13 cellular contexts compared by ENCODE assay signal in the genomic region with DNA sequence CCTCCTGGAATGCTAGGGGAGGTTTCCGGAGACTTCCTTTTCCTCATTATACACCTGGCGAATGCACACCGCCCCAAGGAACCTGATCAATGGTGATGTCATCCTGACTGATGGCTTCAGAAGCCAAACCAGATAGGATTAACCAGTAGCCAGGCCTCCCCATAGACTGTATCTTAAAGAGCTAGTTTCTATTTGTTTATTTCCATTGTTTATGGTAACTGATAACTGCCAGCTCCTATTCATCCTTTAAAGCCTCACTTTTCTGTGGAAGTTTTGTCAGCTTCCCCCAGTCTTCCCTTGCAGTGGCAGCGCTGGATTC. TPM values are rescaled to one million over a fixed set of nuclear protein-coding genes. Genes with fewer than 3 reads are reported as not detected.
DNase-seq lines count a peak whose midpoint lies in the region; ATAC-seq, FAIRE-seq and TF ChIP-seq lines count a peak whose summit lies in the region.
"Had no signal": no experiment of that assay in that cellular context is flagged by ENCODE, and none has a peak within 500 bp of the region (broad histone marks: within the 10 kb centered on the region; RNA-seq: fewer than 3 reads in every experiment).

A gene with protein sequence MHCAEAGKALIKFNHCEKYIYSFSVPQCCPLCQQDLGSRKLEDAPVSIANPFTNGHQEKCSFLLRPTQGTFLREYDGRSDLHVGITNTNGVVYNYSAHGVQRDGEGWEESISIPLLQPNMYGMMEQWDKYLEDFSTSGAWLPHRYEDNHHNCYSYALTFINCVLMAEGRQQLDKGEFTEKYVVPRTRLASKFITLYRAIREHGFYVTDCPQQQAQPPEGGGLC (minus strand): TSS at position 27 of the 319 bp plus-strand sequence. CDS start 35 bp downstream, outside the sequence.

- H3K4me3 ChIP-seq in H1 (ENCODE audit: extremely low read depth in 1 of 4, insufficient read depth in 2 of 4, low read depth in 3 of 4, low read length in 4 of 4), result peak within 1 kb of the TSS in 1 of 4 experiments; percentile 2; a peak in 1 of 8 replicates
- H3K4me3 ChIP-seq in mesenchymal stem cell (ENCODE audit: insufficient read depth in 1 of 2, low read depth in 1 of 2, low read length in 2 of 2), result no peak within 1 kb of the TSS
- no peak within 1 kb of the TSS for H3K4me3 ChIP-seq in Karpas-422 (ENCODE audit: low read length)

- H3K9ac ChIP-seq in H1 (replicated peaks in 1 of 4; ENCODE audit: extremely low read depth in 1 of 4, low read depth in 3 of 4, low read length in 3 of 4), result 0 out of 7 replicates have a peak within 1 kb of the TSS, but pooled peaks of 1 of the 4 experiments have one; percentile 11
- no peak within 1 kb of the TSS for H3K9ac ChIP-seq in mesenchymal stem cell (ENCODE audit: low read length)
- no peak within 1 kb of the TSS for H3K9ac ChIP-seq in Karpas-422 (ENCODE audit: low read length)

- no peaks in the 10 kb centered on the region for H3K79me2 ChIP-seq in H1 (ENCODE audit: control insufficient read depth in 1 of 2, insufficient read depth in 2 of 2, low read length in 2 of 2)
- no peaks in the 10 kb centered on the region for H3K79me2 ChIP-seq in Karpas-422 (ENCODE audit: low read length)

- H3K4me1 Mint-ChIP-seq in Calu3 (ENCODE audit: low read depth, unreplicated experiment), result no peaks in the 10 kb centered on the region

- no peak within 1 kb of the TSS for H2BK15ac ChIP-seq in H1 (ENCODE audit: low read length)
- H2BK15ac ChIP-seq in mesenchymal stem cell (ENCODE audit: low read depth, poor library complexity, severe bottlenecking), result no peak within 1 kb of the TSS

- H3K36me3 Mint-ChIP-seq in Calu3 (ENCODE audit: insufficient read depth, unreplicated experiment), result peaks cover 13% of the 10 kb centered on the region

- peak within 1 kb of the TSS; percentile 60 for H3K4me3 Mint-ChIP-seq in Calu3 (ENCODE audit: low read depth, unreplicated experiment)
- H3K4me3 Mint-ChIP-seq: activated naive CD4-positive, alpha-beta T cell treated with anti-CD3 and anti-CD28 coated beads for 36 hours had no signal

- H3K27me3 ChIP-seq in H1 (replicated peaks in 1 of 4; ENCODE audit: control insufficient read depth in 3 of 4, extremely low read depth in 1 of 4, insufficient read depth in 3 of 4, low read length in 3 of 4) (no peaks in the 10 kb centered on the region), mesenchymal stem cell (ENCODE audit: control insufficient read depth in 1 of 2, insufficient read depth in 1 of 2, low read length in 2 of 2) (no peaks in the 10 kb centered on the region), Karpas-422 (ENCODE audit: low read length) (no peaks in the 10 kb centered on the region)

- H4K8ac ChIP-seq in H1 (ENCODE audit: extremely low read depth, insufficient read depth, low read length) (no peak within 1 kb of the TSS; the same call in none of the 2 replicates), mesenchymal stem cell (ENCODE audit: low read length) (no peak within 1 kb of the TSS)

- H3K18ac ChIP-seq in H1 (ENCODE audit: extremely low read depth, low read length) (no peak within 1 kb of the TSS), mesenchymal stem cell (ENCODE audit: low read depth in 1 of 2, low read length in 2 of 2) (no peak within 1 kb of the TSS)

- H3K27ac Mint-ChIP-seq in Calu3 (ENCODE audit: unreplicated experiment), result peak within 1 kb of the TSS; percentile 75
- H3K27ac Mint-ChIP-seq: activated naive CD4-positive, alpha-beta T cell treated with anti-CD3 and anti-CD28 coated beads for 36 hours had no signal

- no peak for TF ChIP-seq EP300 in H1 (IDR thresholded peaks at IDR 0.05; ENCODE audit: borderline replicate concordance in 1 of 2, low read depth in 2 of 2, low read length in 2 of 2)

- no peaks in the 10 kb centered on the region for H3K79me1 ChIP-seq in H1 (ENCODE audit: low read depth, low read length)
- H3K79me1 ChIP-seq in mesenchymal stem cell (replicated peaks; ENCODE audit: low read length, poor library complexity, severe bottlenecking), result no peaks in the 10 kb centered on the region

- H3K56ac ChIP-seq in H1 (replicated peaks; ENCODE audit: insufficient read length, low read depth, low read length), result no peak within 1 kb of the TSS

- no peak within 1 kb of the TSS for H4K5ac ChIP-seq in H1 (ENCODE audit: insufficient read length, low read depth, low read length)

- H3K36me3 ChIP-seq in H1 (ENCODE audit: control insufficient read depth in 2 of 4, insufficient read depth in 4 of 4, low read length in 3 of 4), result no peaks in the 10 kb centered on the region
- peaks cover under 1 to 6% of the 10 kb centered on the region in 2 experiments for H3K36me3 ChIP-seq in mesenchymal stem cell (ENCODE audit: control insufficient read depth in 1 of 2, insufficient read depth in 2 of 2, low read depth in 1 of 2, low read length in 2 of 2)
- H3K36me3 ChIP-seq in Karpas-422 (ENCODE audit: insufficient read depth, low read length), result no peaks in the 10 kb centered on the region

- ATAC-seq in HG03139 (IDR thresholded peaks at IDR 0.05; ENCODE audit: unreplicated experiment), result no peak

- H4K20me1 ChIP-seq in H1 (replicated peaks in 1 of 2; ENCODE audit: control insufficient read depth in 1 of 2, insufficient read depth in 2 of 2, low read length in 2 of 2), result peaks cover 0 to 2% of the 10 kb centered on the region in 2 experiments
- no peaks in the 10 kb centered on the region for H4K20me1 ChIP-seq in Karpas-422 (ENCODE audit: insufficient read depth, low read depth, low read length)

- peaks cover 0 to 4% (median 3%) of the 10 kb centered on the region in 4 experiments; a peak in 2 of 7 replicates for H3K4me1 ChIP-seq in H1 (replicated peaks in 1 of 4; ENCODE audit: control insufficient read depth in 3 of 4, insufficient read depth in 4 of 4, low read length in 3 of 4)
- no peaks in the 10 kb centered on the region for H3K4me1 ChIP-seq in mesenchymal stem cell (ENCODE audit: control insufficient read depth, insufficient read depth, low read depth, low read length)
- peaks cover 6% of the 10 kb centered on the region for H3K4me1 ChIP-seq in Karpas-422 (ENCODE audit: low read length)

- no peak within 1 kb of the TSS for H4K91ac ChIP-seq in H1 (replicated peaks; ENCODE audit: insufficient read length, low read length)
- no peak within 1 kb of the TSS for H4K91ac ChIP-seq in mesenchymal stem cell (ENCODE audit: low read length)

- H3K4me2 ChIP-seq in H1 (ENCODE audit: insufficient read depth in 1 of 2, low read depth in 2 of 2, low read length in 2 of 2), result peak within 1 kb of the TSS; percentile 25 to 38; a peak in 2 of 4 replicates
- H3K4me2 ChIP-seq in mesenchymal stem cell (ENCODE audit: low read length, poor library complexity, severe bottlenecking), result peak within 1 kb of the TSS; percentile 13
- H3K4me2 ChIP-seq in Karpas-422 (ENCODE audit: low read depth, low read length, poor library complexity, severe bottlenecking), result no peak within 1 kb of the TSS

- H3K4ac ChIP-seq in H1 (replicated peaks; ENCODE audit: insufficient read length, low read depth, low read length), result no peak within 1 kb of the TSS
- H3K4ac ChIP-seq in mesenchymal stem cell (ENCODE audit: low read depth in 1 of 2, low read length in 2 of 2), result no peak within 1 kb of the TSS

- FAIRE-seq in H1 (lab: Jason Lieb, UNC), result no peak

- H3K23ac ChIP-seq in H1 (ENCODE audit: insufficient read length), result no peak within 1 kb of the TSS
- H3K23ac ChIP-seq in mesenchymal stem cell (ENCODE audit: low read length in 2 of 2), result no peak within 1 kb of the TSS

- TF ChIP-seq CTCF in Calu3 (IDR thresholded peaks at IDR 0.05; ENCODE audit: unreplicated experiment), result no peak
- no peak for TF ChIP-seq CTCF in H1 (IDR thresholded peaks at IDR 0.05; ENCODE audit: control extremely low read depth in 1 of 3, insufficient read depth in 1 of 3, low read depth in 1 of 3, low read length in 3 of 3)

- no peak within 1 kb of the TSS for H2BK20ac ChIP-seq in H1 (ENCODE audit: low read length)

- H2BK12ac ChIP-seq in H1 (ENCODE audit: low read depth, low read length) (no peak within 1 kb of the TSS), mesenchymal stem cell (ENCODE audit: low read length in 2 of 2) (no peak within 1 kb of the TSS)

- no peak for TF ChIP-seq RAD21 in H1 (IDR thresholded peaks at IDR 0.05 in 1 of 2, conservative IDR thresholded peaks at IDR 0.05 in 1 of 2; ENCODE audit: low read depth in 2 of 2, low read length in 2 of 2)

- no peaks in the 10 kb centered on the region for H3K9me3 Mint-ChIP-seq in Calu3 (ENCODE audit: low read depth, unreplicated experiment)
- H3K9me3 Mint-ChIP-seq: activated naive CD4-positive, alpha-beta T cell treated with anti-CD3 and anti-CD28 coated beads for 36 hours had no signal

- H2BK5ac ChIP-seq in H1 (ENCODE audit: low read depth, low read length) (no peak within 1 kb of the TSS), mesenchymal stem cell (ENCODE audit: low read depth, low read length, poor library complexity, severe bottlenecking) (no peak within 1 kb of the TSS)

- 36% methylated on average over 4 of the region's 4 CpGs; no CpG with 5 or more reads in 1 of the 2 experiments for WGBS in H1 (ENCODE audit: extremely low coverage in 1 of 2, insufficient coverage in 1 of 2, insufficient read length in 1 of 2, insufficient replicate concordance in 2 of 2, low coverage in 1 of 2, low lambda C conversion rate in 2 of 2, missing lambda C conversion rate in 1 of 2), 2 experiments
- 69% methylated on average over 4 of the region's 4 CpGs for WGBS in mesenchymal stem cell

- H3K9me2 ChIP-seq in Karpas-422 (replicated peaks; ENCODE audit: insufficient read depth, low read length), result no peaks in the 10 kb centered on the region

- H3K14ac ChIP-seq in H1 (ENCODE audit: insufficient read length), result no peak within 1 kb of the TSS
- H3K14ac ChIP-seq in mesenchymal stem cell (ENCODE audit: low read length in 2 of 2), result no peak within 1 kb of the TSS

- H2AK5ac ChIP-seq in H1 (ENCODE audit: low read depth, low read length) (no peak within 1 kb of the TSS), mesenchymal stem cell (ENCODE audit: low read length, severe bottlenecking) (no peak within 1 kb of the TSS)

- H3K23me2 ChIP-seq in H1 (ENCODE audit: low read depth, low read length), result no peaks in the 10 kb centered on the region

- H2AFZ ChIP-seq in H1 (ENCODE audit: low read length) (no peak within 1 kb of the TSS), mesenchymal stem cell (ENCODE audit: low read depth, low read length) (no peak within 1 kb of the TSS), Karpas-422 (ENCODE audit: low read length) (no peak within 1 kb of the TSS)

- H2BK120ac ChIP-seq in H1 (replicated peaks; ENCODE audit: low read depth, low read length) (no peak within 1 kb of the TSS), mesenchymal stem cell (ENCODE audit: low read depth, low read length) (no peak within 1 kb of the TSS)

- CTCF ChIA-PET in Calu3 (lab: Charles Lee), result interaction anchor here (0.5 to 1.2 kb wide), 3 partner anchors 36 to 61 kb away, joined by 3 to 5 read pairs (median 5); a partner anchor contains a TSS
- CTCF ChIA-PET in H1 (lab: Charles Lee; ENCODE audit: partially characterized antibody), result interaction anchor here (1.2 kb wide), 1 partner anchor 38 kb away, joined by 4 read pairs; no protein-coding TSS in a partner anchor

- BruUV-seq in Calu3 (replicated peaks; lab: Mats Ljungman, UMichigan), result no TSS peak

- H3K9me3 ChIP-seq in H1 (ENCODE audit: insufficient read depth in 2 of 2, low read depth in 1 of 2, low read length in 1 of 2) (no peaks in the 10 kb centered on the region), mesenchymal stem cell (ENCODE audit: control insufficient read depth, low read length) (no peaks in the 10 kb centered on the region), Karpas-422 (ENCODE audit: low read length) (no peaks in the 10 kb centered on the region)

- no peak within 1 kb of the TSS for H3K27ac ChIP-seq in H1 (ENCODE audit: low read depth, low read length)
- no peak within 1 kb of the TSS for H3K27ac ChIP-seq in mesenchymal stem cell (ENCODE audit: low read length, poor library complexity, severe bottlenecking)
- no peak within 1 kb of the TSS for H3K27ac ChIP-seq in Karpas-422 (ENCODE audit: low read length)

- peak in 1 of 2 experiments; percentile 10; a peak in 1 of 3 replicates for TF ChIP-seq POLR2A in H1 (IDR thresholded peaks at IDR 0.05; ENCODE audit: control extremely low read depth in 1 of 2, low read depth in 2 of 2, low read length in 2 of 2)

- H3K27me3 Mint-ChIP-seq in Calu3 (ENCODE audit: unreplicated experiment), result no peaks in the 10 kb centered on the region

- POLR2A ChIA-PET in H1 (lab: Charles Lee; ENCODE audit: partially characterized antibody), result interaction anchor here (0.7 to 3.0 kb wide), 7 partner anchors 8 to 117 kb away, joined by 3 to 21 read pairs (median 3); a partner anchor contains a TSS

- intact Hi-C loops in Calu3 (cut with micrococcal nuclease; ENCODE audit: unreplicated experiment), result loop anchor here (2.0 to 5.0 kb wide), 2 partner anchors 61 to 408 kb away; a partner anchor contains a TSS

- DNase-seq in Calu3 (peak; percentile 78), NCI-H2107 (lab: John Stamatoyannopoulos, UW) (peak; percentile 31), H1 (ENCODE audit: low read depth in 1 of 2, low spot score in 2 of 2) (peak in 1 of 2 experiments; percentile 56), mesenchymal stem cell (peak; percentile 44), Karpas-422 (no peak), OCI-M1 (lab: John Stamatoyannopoulos, UW) (no peak)
- no peak for DNase-seq in stimulated activated CD4-positive, alpha-beta T cell treated with anti-CD3 and anti-CD28 coated beads, Interleukin-4, amount 100 ng/mL, for 24 hours
- DNase-seq: activated CD4-positive, alpha-beta T cell treated with anti-CD3 and anti-CD28 coated beads for 1 hour; activated naive CD4-positive, alpha-beta T cell treated with anti-CD3 and anti-CD28 coated beads for 36 hours; Kasumi-1; stimulated activated CD8-positive, alpha-beta memory T cell treated with anti-CD3 and anti-CD28 coated beads, Interleukin-4, amount 100 ng/mL, for 48 hours had no signal

RNA-seq across cellular contexts. Expression of the gene that starts here (rescaled TPM):
- total RNA-seq in Calu3 (2022), result 2.1 and 3.9 TPM in 2 replicates
- 0.41 TPM in 1 of 2 replicates, not detected in the other for total RNA-seq in H1 (2021; fragmentation: NEBNext Ultra II Directional; extraction: Animal tissue kit (Norgen Biotek cat#: 25700))
- polyA plus RNA-seq in H1 (2011; rRNA removed), result 0.15 and 0.17 TPM in 2 replicates
- 0.22 TPM for polyA plus RNA-seq in H1 (2011; cell fraction: cytosol; rRNA removed)
- polyA plus RNA-seq in H1 (2011; cell fraction: nucleus; rRNA removed), result not detected
- polyA plus RNA-seq in H1 (2012, experiment 1 of 2), result 0.52 to 1.1 TPM (median 0.79 TPM) in 4 replicates
- not detected for polyA plus RNA-seq in H1 (2012, experiment 2 of 2)
- not detected for polyA plus RNA-seq in H1 (2013, experiment 1 of 2)
- 0.09 TPM for polyA plus RNA-seq in H1 (2013, experiment 2 of 2)
- polyA minus RNA-seq in H1 (2011; rRNA and poly(A)+ RNA removed), result 0.24 TPM in 1 of 2 replicates, not detected in the other
- polyA minus RNA-seq in H1 (2011; cell fraction: cytosol; rRNA and poly(A)+ RNA removed), result not detected
- polyA minus RNA-seq in H1 (2011; cell fraction: nucleus; rRNA and poly(A)+ RNA removed), result not detected
- polyA plus RNA-seq in mesenchymal stem cell (2013, experiment 1 of 2), result not detected
- not detected for polyA plus RNA-seq in mesenchymal stem cell (2013, experiment 2 of 2)
- total RNA-seq in Karpas-422 (2014; rRNA removed; shearing (Covaris generic); ENCODE audit: low replicate concordance), result not detected in 2 replicates
- total RNA-seq: activated naive CD4-positive, alpha-beta T cell treated with anti-CD3 and anti-CD28 coated beads for 36 hours had no signal
- polyA plus RNA-seq: BJ had no signal

Comparison
In these comparisons a context has a peak if more than half of its experiments do, and no peak if none do; other contexts are left out.
1. DNase-seq: peak in Calu3 (single experiment), NCI-H2107 (single experiment) and mesenchymal stem cell (single experiment); none in Karpas-422 (single experiment), OCI-M1 (single experiment) and stimulated activated CD4-positive, alpha-beta T cell treated with anti-CD3 and anti-CD28 coated beads, Interleukin-4, amount 100 ng/mL, for 24 hours (single experiment).